19 cellular contexts compared by ENCODE assay signal in genomic region chr12:100248886-100249285, GRCh38. TPM values are rescaled to one million over a fixed set of nuclear protein-coding genes. Genes with fewer than 3 reads are reported as not detected.
DNase-seq lines count a peak whose midpoint lies in the region; ATAC-seq, FAIRE-seq and TF ChIP-seq lines count a peak whose summit lies in the region.
"Had no signal": no experiment of that assay in that cellular context is flagged by ENCODE, and none has a peak within 500 bp of the region (broad histone marks: within the 10 kb centered on the region; RNA-seq: fewer than 3 reads in every experiment).

No MANE protein-coding gene starts in this region.

- H3K4me2 ChIP-seq in SK-N-SH, result no peak overlapping the region
- H3K4me2 ChIP-seq in astrocyte (ENCODE audit: low read length), result no peak overlapping the region

- no peak for TF ChIP-seq RAD21 in SK-N-SH (IDR thresholded peaks at IDR 0.05; ENCODE audit: low read length)

- H3K27me3 ChIP-seq in SK-N-SH (ENCODE audit: insufficient read depth) (no peaks in the 10 kb centered on the region), astrocyte (ENCODE audit: insufficient read depth, low read length) (no peaks in the 10 kb centered on the region)
- H3K27me3 ChIP-seq: BLaER1 treated with 17β-estradiol and CSF1 and Interleukin-3, amounts not matched to agents 10 nM and 100 nM had no signal

- H3K79me2 ChIP-seq in SK-N-SH (ENCODE audit: insufficient read depth) (no peaks in the 10 kb centered on the region), astrocyte (ENCODE audit: insufficient read depth, low read length) (no peaks in the 10 kb centered on the region)

- TF ChIP-seq CTCF in SK-N-SH (IDR thresholded peaks at IDR 0.05) (no peak), astrocyte (IDR thresholded peaks at IDR 0.05; ENCODE audit: insufficient read depth, low read depth, low read length) (no peak)

- POLR2A ChIA-PET in SK-N-SH (lab: Yijun Ruan, JAX), result no interaction called here
- POLR2A ChIA-PET in activated CD4-positive, alpha-beta memory T cell treated with anti-CD3 and anti-CD28 coated beads, Interleukin-2, amount 10 ng/mL, durations not matched to agents 7 days and 5 days (lab: Charles Lee), result no interaction called here

- H3K4me1 ChIP-seq in SK-N-SH (ENCODE audit: control insufficient read depth in 1 of 2, insufficient read depth in 2 of 2, low read depth in 1 of 2, low read length in 1 of 2), result no peaks in the 10 kb centered on the region
- no peaks in the 10 kb centered on the region for H3K4me1 ChIP-seq in astrocyte (ENCODE audit: insufficient read depth, low read length)

- no peak for FAIRE-seq in astrocyte (lab: Jason Lieb, UNC)
- FAIRE-seq: H54 had no signal

- H3K9me3 ChIP-seq in SK-N-SH (no peaks in the 10 kb centered on the region), astrocyte (ENCODE audit: insufficient read depth, low read depth, low read length) (no peaks in the 10 kb centered on the region)
- H3K9me3 ChIP-seq: BLaER1 treated with 17β-estradiol and CSF1 and Interleukin-3, amounts not matched to agents 10 nM and 100 nM had no signal

- H3K9me3 Mint-ChIP-seq in astrocyte (ENCODE audit: unreplicated experiment), result no peaks in the 10 kb centered on the region
- no peaks in the 10 kb centered on the region for H3K9me3 Mint-ChIP-seq in activated CD4-positive, alpha-beta memory T cell treated with anti-CD3 and anti-CD28 coated beads, Interleukin-2, amount 10 ng/mL, durations not matched to agents 7 days and 5 days
- H3K9me3 Mint-ChIP-seq: CD8-positive, alpha-beta memory T cell; IgD-negative memory B cell had no signal

- TF ChIP-seq EP300 in SK-N-SH (IDR thresholded peaks at IDR 0.05; ENCODE audit: borderline replicate concordance in 1 of 2, low read depth in 1 of 2, low read length in 1 of 2), result no peak

- H3K4me3 Mint-ChIP-seq in astrocyte (ENCODE audit: unreplicated experiment), result no peak overlapping the region
- H3K4me3 Mint-ChIP-seq in activated CD4-positive, alpha-beta memory T cell treated with anti-CD3 and anti-CD28 coated beads, Interleukin-2, amount 10 ng/mL, durations not matched to agents 7 days and 5 days, result no peak overlapping the region
- H3K4me3 Mint-ChIP-seq: CD8-positive, alpha-beta memory T cell; IgD-negative memory B cell had no signal

- H3K36me3 Mint-ChIP-seq in astrocyte (ENCODE audit: low read depth, unreplicated experiment), result no peaks in the 10 kb centered on the region
- H3K36me3 Mint-ChIP-seq in activated CD4-positive, alpha-beta memory T cell treated with anti-CD3 and anti-CD28 coated beads, Interleukin-2, amount 10 ng/mL, durations not matched to agents 7 days and 5 days (ENCODE audit: low read depth), result no peaks in the 10 kb centered on the region
- H3K36me3 Mint-ChIP-seq: CD8-positive, alpha-beta memory T cell; IgD-negative memory B cell had no signal

- H3K27ac Mint-ChIP-seq in astrocyte (ENCODE audit: unreplicated experiment), result no peak overlapping the region
- H3K27ac Mint-ChIP-seq in activated CD4-positive, alpha-beta memory T cell treated with anti-CD3 and anti-CD28 coated beads, Interleukin-2, amount 10 ng/mL, durations not matched to agents 7 days and 5 days, result no peak overlapping the region
- H3K27ac Mint-ChIP-seq: IgD-negative memory B cell had no signal

- H3K27ac ChIP-seq in SK-N-SH (ENCODE audit: low read depth in 2 of 2, low read length in 1 of 2), result no peak overlapping the region
- no peak overlapping the region for H3K27ac ChIP-seq in astrocyte (ENCODE audit: low read depth, low read length)
- H3K27ac ChIP-seq: 22Rv1; BLaER1 treated with 17β-estradiol and CSF1 and Interleukin-3, amounts not matched to agents 10 nM and 100 nM had no signal

- H3K4me1 Mint-ChIP-seq in astrocyte (ENCODE audit: low read depth, unreplicated experiment), result peaks cover 6% of the 10 kb centered on the region
- no peaks in the 10 kb centered on the region for H3K4me1 Mint-ChIP-seq in activated CD4-positive, alpha-beta memory T cell treated with anti-CD3 and anti-CD28 coated beads, Interleukin-2, amount 10 ng/mL, durations not matched to agents 7 days and 5 days
- H3K4me1 Mint-ChIP-seq: CD8-positive, alpha-beta memory T cell; IgD-negative memory B cell had no signal

- no peaks in the 10 kb centered on the region for H3K36me3 ChIP-seq in SK-N-SH (replicated peaks in 1 of 2; ENCODE audit: control insufficient read depth in 1 of 2, insufficient read depth in 2 of 2, low read length in 1 of 2)
- H3K36me3 ChIP-seq in astrocyte (ENCODE audit: insufficient read depth, low read length), result no peaks in the 10 kb centered on the region
- H3K36me3 ChIP-seq: BLaER1 treated with 17β-estradiol and CSF1 and Interleukin-3, amounts not matched to agents 10 nM and 100 nM had no signal

- H3K4me3 ChIP-seq in SK-N-SH (ENCODE audit: low read depth in 2 of 2, low read length in 1 of 2) (no peak overlapping the region), astrocyte (ENCODE audit: insufficient read depth, low read depth, low read length) (no peak overlapping the region)
- H3K4me3 ChIP-seq: BLaER1 treated with 17β-estradiol and CSF1 and Interleukin-3, amounts not matched to agents 10 nM and 100 nM had no signal

- H2AFZ ChIP-seq in SK-N-SH (ENCODE audit: low read depth) (peak overlapping the region; percentile 60; the same call in 1 of the 2 replicates), astrocyte (ENCODE audit: low read depth, low read length) (no peak overlapping the region)

- CTCF ChIA-PET in SK-N-SH (lab: Yijun Ruan, JAX), result no interaction called here
- CTCF ChIA-PET in activated CD4-positive, alpha-beta memory T cell treated with anti-CD3 and anti-CD28 coated beads, Interleukin-2, amount 10 ng/mL, durations not matched to agents 7 days and 5 days (lab: Charles Lee), result no interaction called here

- H3K9ac ChIP-seq in SK-N-SH, result no peak overlapping the region
- H3K9ac ChIP-seq in astrocyte (ENCODE audit: low read length), result no peak overlapping the region
- H3K9ac ChIP-seq: BLaER1 treated with 17β-estradiol and CSF1 and Interleukin-3, amounts not matched to agents 10 nM and 100 nM had no signal

- ATAC-seq in SK-N-SH treated with all-trans-retinoic acid at 6 μM for 48 hours, result no peak

- DNase-seq in SK-N-SH, result no peak
- peak; percentile 27 for DNase-seq in astrocyte (ENCODE audit: low read depth)
- peak; percentile 6 for DNase-seq in myocyte (ENCODE audit: low read depth)
- DNase-seq in activated CD4-positive, alpha-beta memory T cell treated with anti-CD3 and anti-CD28 coated beads, Interleukin-2, amount 10 ng/mL, durations not matched to agents 7 days and 5 days, result no peak
- DNase-seq in NCI-H2171 treated with DMSO at 0.1 percent for 48 hours (lab: John Stamatoyannopoulos, UW), result no peak
- DNase-seq in RPMI8226, result no peak
- no peak for DNase-seq in NCI-H187 (lab: John Stamatoyannopoulos, UW)
- DNase-seq: CD8-positive, alpha-beta memory T cell; DND-41; NCI-H1105 treated with DMSO at 0.1 percent for 48 hours; NCI-H1694 treated with DMSO at 0.1 percent for 48 hours; NCI-H69; NK-92 treated with Interleukin-12 subunit alpha and Interleukin-12 subunit beta, amount 100 ng/mL, for 24 hours; OCI-M1 had no signal

- H3K9me2 ChIP-seq in SK-N-SH, result no peaks in the 10 kb centered on the region

- H4K20me1 ChIP-seq in SK-N-SH (ENCODE audit: insufficient read depth) (no peaks in the 10 kb centered on the region), astrocyte (ENCODE audit: insufficient read depth, low read length) (no peaks in the 10 kb centered on the region)
- H4K20me1 ChIP-seq: BLaER1 treated with 17β-estradiol and CSF1 and Interleukin-3, amounts not matched to agents 10 nM and 100 nM had no signal

- H3K27me3 Mint-ChIP-seq in astrocyte (ENCODE audit: low read depth, unreplicated experiment), result no peaks in the 10 kb centered on the region
- H3K27me3 Mint-ChIP-seq in activated CD4-positive, alpha-beta memory T cell treated with anti-CD3 and anti-CD28 coated beads, Interleukin-2, amount 10 ng/mL, durations not matched to agents 7 days and 5 days, result no peaks in the 10 kb centered on the region
- H3K27me3 Mint-ChIP-seq: CD8-positive, alpha-beta memory T cell; IgD-negative memory B cell had no signal

- no peaks in the 10 kb centered on the region for H3F3A ChIP-seq in SK-N-SH (replicated peaks; ENCODE audit: insufficient read depth)

TF ChIP-seq in SK-N-SH treated with all-trans-retinoic acid at 6 μM for 48 hours, 23 proteins besides CTCF, POLR2A, EP300 and RAD21 (continues in another document):
- TF ChIP-seq ZNF565 (CRISPR knock-in tag; conservative IDR thresholded peaks at IDR 0.05; ENCODE audit: low read depth) (no peak), ARNTL (CRISPR knock-in tag; IDR thresholded peaks at IDR 0.05; ENCODE audit: borderline replicate concordance, low read depth) (no peak), ZNF8 (CRISPR knock-in tag; IDR thresholded peaks at IDR 0.05) (no peak), ZFP3 (CRISPR knock-in tag; IDR thresholded peaks at IDR 0.05) (no peak), GLIS3 (CRISPR knock-in tag; IDR thresholded peaks at IDR 0.05) (no peak), ZC3H10 (CRISPR knock-in tag; IDR thresholded peaks at IDR 0.05) (no peak), ZNF70 (CRISPR knock-in tag; IDR thresholded peaks at IDR 0.05) (no peak)

RNA-seq across cellular contexts. Expression of gene DEPDC4, which starts 18.0 kb away (rescaled TPM):
- 0.76 and 1.7 TPM in 2 replicates for polyA plus RNA-seq in SK-N-SH (2012; rRNA removed)
- polyA plus RNA-seq in SK-N-SH (2012; cell fraction: cytosol; rRNA removed), result 1.7 and 2.4 TPM in 2 replicates
- polyA plus RNA-seq in SK-N-SH (2012; cell fraction: nucleus; rRNA removed), result 0.35 and 1.1 TPM in 2 replicates
- 1.3 and 1.7 TPM in 2 replicates for total RNA-seq in astrocyte
- total RNA-seq in myocyte, result 0.26 TPM in 1 of 2 replicates, not detected in the other
- polyA plus RNA-seq in myocyte (2012), result 0.73 TPM
- 1 to 10 TPM; 1.3 to 2.1 TPM for total RNA-seq in activated CD4-positive, alpha-beta memory T cell treated with anti-CD3 and anti-CD28 coated beads, Interleukin-2, amount 10 ng/mL, durations not matched to agents 7 days and 5 days
- polyA plus RNA-seq: CD8-positive, alpha-beta memory T cell had no signal

RNA-seq across cellular contexts. Expression of gene SCYL2, which starts 18.1 kb away (rescaled TPM):
- polyA plus RNA-seq in SK-N-SH (2012; rRNA removed), result 7.5 and 9.7 TPM in 2 replicates
- polyA plus RNA-seq in SK-N-SH (2012; cell fraction: cytosol; rRNA removed), result 13.2 and 15.5 TPM in 2 replicates
- 6.9 and 15.8 TPM in 2 replicates for polyA plus RNA-seq in SK-N-SH (2012; cell fraction: nucleus; rRNA removed)
- total RNA-seq in astrocyte, result 56.2 and 68.7 TPM in 2 replicates
- total RNA-seq in myocyte, result 61.2 and 64.4 TPM in 2 replicates
- 19.2 TPM for polyA plus RNA-seq in myocyte (2012)
- 10 to 100 TPM; 36.4 to 37.4 TPM for total RNA-seq in activated CD4-positive, alpha-beta memory T cell treated with anti-CD3 and anti-CD28 coated beads, Interleukin-2, amount 10 ng/mL, durations not matched to agents 7 days and 5 days

RNA-seq across cellular contexts. Expression of gene ACTR6, which starts 48.3 kb away (rescaled TPM):
- 20.6 and 21.5 TPM in 2 replicates for polyA plus RNA-seq in SK-N-SH (2012; rRNA removed)
- 29.8 and 53.4 TPM in 2 replicates for polyA plus RNA-seq in SK-N-SH (2012; cell fraction: cytosol; rRNA removed)
- polyA plus RNA-seq in SK-N-SH (2012; cell fraction: nucleus; rRNA removed), result 8.3 and 25.6 TPM in 2 replicates
- 23.9 and 26.6 TPM in 2 replicates for total RNA-seq in astrocyte
- total RNA-seq in myocyte, result 23.4 and 29.4 TPM in 2 replicates
- polyA plus RNA-seq in myocyte (2012), result 16.0 TPM
- total RNA-seq in activated CD4-positive, alpha-beta memory T cell treated with anti-CD3 and anti-CD28 coated beads, Interleukin-2, amount 10 ng/mL, durations not matched to agents 7 days and 5 days, result 10 to 100 TPM; 53.4 to 56.5 TPM

Comparison
In these comparisons a context has a peak if more than half of its experiments do, and no peak if none do; other contexts are left out.
1. DNase-seq: peak in astrocyte (single experiment) and myocyte (single experiment); none in SK-N-SH (single experiment), activated CD4-positive, alpha-beta memory T cell treated with anti-CD3 and anti-CD28 coated beads, Interleukin-2, amount 10 ng/mL, durations not matched to agents 7 days and 5 days (single experiment), NCI-H2171 treated with DMSO at 0.1 percent for 48 hours (single experiment), RPMI8226 (single experiment) and NCI-H187 (0 of 2).